ENCODE assay signal across 8 cellular contexts in genomic region chr1:15603050-15603965, GRCh38. TPM values are rescaled to one million over a fixed set of nuclear protein-coding genes. Genes with fewer than 3 reads are reported as not detected.
A peak's percentile ranks its signal among the peaks of the same experiment; 100 is the strongest.
DNase-seq lines count a peak whose midpoint lies in the region; ATAC-seq and TF ChIP-seq lines count a peak whose summit lies in the region.

No MANE protein-coding gene starts in this region.

- H3K9me3 ChIP-seq in lung (ENCODE audit: control insufficient read depth in 2 of 2, insufficient read depth in 1 of 2, low read length in 1 of 2) = no peaks in the 10 kb centered on the region

- no peak for TF ChIP-seq CTCF in BJ (IDR thresholded peaks at IDR 0.05; ENCODE audit: insufficient read depth, low read depth, low read length)
- TF ChIP-seq CTCF in lung (IDR thresholded peaks at IDR 0.05; ENCODE audit: control extremely low read depth, extremely low read depth) = no peak

- H3K27me3 ChIP-seq in BJ (ENCODE audit: control insufficient read depth, insufficient read depth, low read length) (no peaks in the 10 kb centered on the region), lung (ENCODE audit: control insufficient read depth, insufficient read depth) (no peaks in the 10 kb centered on the region)

- peak; percentile 94 for ATAC-seq in HG03460 (IDR thresholded peaks at IDR 0.05; ENCODE audit: unreplicated experiment)
- peak; percentile 98 for ATAC-seq in lung (ENCODE audit: insufficient read depth, low FRiP score)

- CTCF ChIA-PET in BJ (lab: Yijun Ruan, JAX) = interaction anchor here (2.3 kb wide), 1 partner anchor 138 kb away, joined by 12 read pairs; no protein-coding TSS in a partner anchor

- H3K36me3 ChIP-seq in BJ (ENCODE audit: control insufficient read depth, insufficient read depth, low read length) (no peaks in the 10 kb centered on the region), lung (ENCODE audit: control insufficient read depth in 2 of 2, insufficient read depth in 2 of 2, low read length in 2 of 2) (no peaks in the 10 kb centered on the region)

- peaks cover 0 to 3% of the 10 kb centered on the region in 2 donors for H3K4me1 ChIP-seq in lung (ENCODE audit: control insufficient read depth in 2 of 2, insufficient read depth in 2 of 2, low read length in 2 of 2)

- peak overlapping the region; percentile 70 for H3K4me3 ChIP-seq in BJ (ENCODE audit: low read depth, low read length)
- H3K4me3 ChIP-seq in lung = peak overlapping the region; percentile 69

- H3K27ac ChIP-seq in lung (ENCODE audit: low read depth in 1 of 2, low read length in 1 of 2) = peak overlapping the region; percentile 68 to 93

- 2% methylated on average over 56 of the region's 56 CpGs for WGBS in lung, 2 donors

- POLR2A ChIA-PET in BJ (lab: Charles Lee) = interaction anchor here (0.5 to 0.7 kb wide), 3 partner anchors 101 to 371 kb away, joined by 3 read pairs; no protein-coding TSS in a partner anchor

- peak; percentile 75 for DNase-seq in BJ (ENCODE audit: low read depth)
- peak; percentile 93 for DNase-seq in GM19240 (ENCODE audit: insufficient read length, low spot score)
- DNase-seq in NCI-H748 treated with DMSO at 0.1 percent for 48 hours (lab: John Stamatoyannopoulos, UW) = peak; percentile 78
- DNase-seq in activated CD8-positive, alpha-beta memory T cell treated with anti-CD3 and anti-CD28 coated beads for 4 hours (ENCODE audit: low read depth in 2 of 2) = peak; percentile 76 to 83
- DNase-seq in effector CD8-positive, alpha-beta T cell (lab: John Stamatoyannopoulos, UW) = peak; percentile 89
- DNase-seq in lung (ENCODE audit: low spot score) = peak; percentile 97
- peak; percentile 85 to 92 for DNase-seq in stimulated activated CD4-positive, alpha-beta T cell treated with anti-CD3 and anti-CD28 coated beads, Interleukin-4, amount 100 ng/mL, for 48 hours (ENCODE audit: low read depth in 2 of 2)

RNA-seq across cellular contexts. Expression of gene DDI2, which starts 13.9 kb away (rescaled TPM):
- polyA plus RNA-seq in BJ (2011; rRNA removed) = 5.9 and 6.4 TPM in 2 replicates
- polyA minus RNA-seq in BJ (2011; rRNA and poly(A)+ RNA removed) = 9.7 and 14.0 TPM in 2 replicates
- 10 to 100 TPM; 39.5 to 94.3 TPM for total RNA-seq in lung
- polyA plus RNA-seq in lung = 1 to 10 TPM; 7.2 to 8.8 TPM

RNA-seq across cellular contexts. Expression of gene AGMAT, which starts 18.5 kb away (rescaled TPM):
- polyA plus RNA-seq in BJ (2011; rRNA removed) = 1.1 and 1.2 TPM in 2 replicates
- polyA minus RNA-seq in BJ (2011; rRNA and poly(A)+ RNA removed) = 0.87 and 1.5 TPM in 2 replicates
- under 1 TPM; 0.23 to 0.40 TPM for total RNA-seq in lung
- under 1 TPM; 0.08 to 0.46 TPM for polyA plus RNA-seq in lung

Comparison
In these comparisons a context has a peak if more than half of its experiments do, and no peak if none do; other contexts are left out.
1. Peak in every context shown above with its lines: DNase-seq, ATAC-seq, H3K4me3 ChIP-seq and H3K27ac ChIP-seq.